Comparison of ENCODE assay signal across 8 cellular contexts in the genomic region with DNA sequence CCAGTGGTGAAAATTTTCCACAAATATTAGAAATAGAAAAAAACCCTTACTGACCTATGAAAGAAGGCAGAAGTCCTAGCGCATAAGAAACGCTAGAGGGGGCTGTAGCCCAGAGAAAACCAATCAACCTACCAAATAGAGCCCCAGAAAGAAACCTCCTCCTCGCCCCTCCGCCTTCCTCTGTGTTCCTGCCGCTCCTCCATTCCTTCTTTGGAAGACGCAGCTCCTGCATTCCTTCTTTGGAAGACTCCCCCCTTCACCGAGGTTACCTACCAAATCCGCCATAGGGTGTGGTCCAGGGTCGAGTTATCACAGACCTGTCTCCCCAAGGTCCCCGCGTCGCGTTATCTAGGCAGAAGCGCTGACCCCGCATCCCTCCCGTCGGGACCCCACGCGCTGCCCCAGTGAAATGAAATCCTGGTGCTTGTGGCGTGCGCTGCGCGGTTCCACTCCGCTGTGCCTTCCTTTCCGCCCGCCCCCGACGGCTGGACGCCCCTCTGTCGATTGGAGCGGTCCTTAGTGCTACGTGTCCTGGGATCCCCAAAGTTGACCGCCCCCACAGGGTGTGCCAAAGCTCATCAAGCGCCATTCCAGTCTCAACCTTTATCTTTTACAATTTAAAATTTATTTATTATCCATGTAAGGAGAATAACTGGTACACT. TPM values are rescaled to one million over a fixed set of nuclear protein-coding genes. Genes with fewer than 3 reads are reported as not detected.
DNase-seq lines count a peak whose midpoint lies in the region; ATAC-seq and TF ChIP-seq lines count a peak whose summit lies in the region.

No MANE protein-coding gene starts in this region.

- no peak overlapping the region for H3K27ac ChIP-seq in HEK293 (ENCODE audit: extremely low read depth, low read depth, low read length)
- peak overlapping the region; percentile 2 to 23 for H3K27ac ChIP-seq in mucosa of rectum (ENCODE audit: low read depth in 2 of 2, low read length in 2 of 2)

- POLR2A ChIA-PET in HEK293 (lab: Yijun Ruan, JAX), result no interaction called here

- H3K27me3 ChIP-seq in BE2C (peaks cover 49% of the 10 kb centered on the region), mucosa of rectum (ENCODE audit: control insufficient read depth in 2 of 2, insufficient read depth in 2 of 2, low read length in 2 of 2) (peaks cover 20 to 41% of the 10 kb centered on the region in 2 donors)

- no peak for ATAC-seq in HG02623 (IDR thresholded peaks at IDR 0.05; ENCODE audit: unreplicated experiment)

- peak overlapping the region in 1 of 2 donors; percentile 11 for H3K9ac ChIP-seq in mucosa of rectum (ENCODE audit: low read depth in 1 of 2, low read length in 2 of 2)

- DNase-seq in BE2C (peak; percentile 63), NCI-H82 treated with DMSO at 0.1 percent for 48 hours (lab: John Stamatoyannopoulos, UW; ENCODE audit: unreplicated experiment) (peak; percentile 84), activated T-cell treated with anti-CD3 and anti-CD28 coated beads for 1 hour (ENCODE audit: low read depth) (peak; percentile 30), erythroblast (lab: John Stamatoyannopoulos, UW) (peak; percentile 63 to 69)
- peak; percentile 24 for DNase-seq in stimulated activated naive CD4-positive, alpha-beta T cell treated with Interleukin-2 at 50 U/mL for 16 hours (lab: John Stamatoyannopoulos, UW)

- no peaks in the 10 kb centered on the region for H3K9me3 ChIP-seq in BE2C
- H3K9me3 ChIP-seq in HEK293 (ENCODE audit: control insufficient read depth, insufficient read depth, low read depth, low read length), result no peaks in the 10 kb centered on the region
- H3K9me3 ChIP-seq in mucosa of rectum (ENCODE audit: control insufficient read depth in 2 of 2, low read length in 2 of 2), result no peaks in the 10 kb centered on the region

- CTCF ChIA-PET in HEK293 (lab: Yijun Ruan, JAX), result interaction anchor here (0.6 to 4.5 kb wide), 31 partner anchors 9 to 700 kb away, joined by 3 to 41 read pairs (median 4); no protein-coding TSS in a partner anchor

- TF ChIP-seq POLR2A in erythroblast (IDR thresholded peaks at IDR 0.05; ENCODE audit: low read length), result no peak

- H3K4me3 ChIP-seq in BE2C (ENCODE audit: low read depth, low read length) (peak overlapping the region; percentile 31), HEK293 (ENCODE audit: low read depth, low read length) (peak overlapping the region; percentile 53), mucosa of rectum (ENCODE audit: low read length in 2 of 2) (peak overlapping the region; percentile 57 to 61)

- H3K4me1 ChIP-seq in BE2C, result no peaks in the 10 kb centered on the region
- H3K4me1 ChIP-seq in HEK293 (ENCODE audit: control insufficient read depth, insufficient read depth, low read length), result no peaks in the 10 kb centered on the region
- H3K4me1 ChIP-seq in mucosa of rectum (ENCODE audit: control insufficient read depth in 2 of 2, insufficient read depth in 2 of 2, low read length in 2 of 2), result peaks cover 0 to 3% of the 10 kb centered on the region in 2 donors

- H3K36me3 ChIP-seq in BE2C (no peaks in the 10 kb centered on the region), HEK293 (ENCODE audit: control insufficient read depth in 2 of 2, insufficient read depth in 1 of 2, low read length in 2 of 2) (no peaks in the 10 kb centered on the region), mucosa of rectum (ENCODE audit: control insufficient read depth in 2 of 2, insufficient read depth in 2 of 2, low read length in 2 of 2) (no peaks in the 10 kb centered on the region)

- TF ChIP-seq CTCF in BE2C (IDR thresholded peaks at IDR 0.05; ENCODE audit: low read depth, low read length), result peak; percentile 85
- TF ChIP-seq CTCF in HEK293 (tag by site-specific recombination; IDR thresholded peaks at IDR 0.05), result peak; percentile 74

TF ChIP-seq in HEK293, 187 proteins besides CTCF, POLR2A, EP300 and RAD21 (continues in another document):
- TF ChIP-seq FEZF1 (tag by site-specific recombination; IDR thresholded peaks at IDR 0.05) (no peak), ZNF221 (tag by site-specific recombination; IDR thresholded peaks at IDR 0.05; ENCODE audit: borderline replicate concordance) (no peak), GLI2 (tag by site-specific recombination; IDR thresholded peaks at IDR 0.05; ENCODE audit: borderline replicate concordance, low read depth) (no peak), ZNF24 (tag by site-specific recombination; IDR thresholded peaks at IDR 0.05) (no peak), ZNF791 (tag by site-specific recombination; IDR thresholded peaks at IDR 0.05) (no peak), ZNF184 (tag by site-specific recombination; IDR thresholded peaks at IDR 0.05) (no peak), ZNF302 (tag by site-specific recombination; IDR thresholded peaks at IDR 0.05; ENCODE audit: low read depth) (no peak), ZNF610 (tag by site-specific recombination; IDR thresholded peaks at IDR 0.05; ENCODE audit: borderline replicate concordance) (peak; percentile 95), ZNF48 (tag by site-specific recombination; IDR thresholded peaks at IDR 0.05) (no peak), SCRT1 (tag by site-specific recombination; IDR thresholded peaks at IDR 0.05; ENCODE audit: borderline replicate concordance) (no peak), ZNF645 (tag by site-specific recombination; IDR thresholded peaks at IDR 0.05) (no peak), ZFP37 (tag by site-specific recombination; IDR thresholded peaks at IDR 0.05) (0 out of 2 replicates have a peak, but pooled peaks have one; percentile 25), ZSCAN4 (tag by site-specific recombination; IDR thresholded peaks at IDR 0.05) (no peak; the same call in 1 of the 2 replicates), ZNF530 (tag by site-specific recombination; IDR thresholded peaks at IDR 0.05; ENCODE audit: low read depth) (no peak), ZNF416 (tag by site-specific recombination; IDR thresholded peaks at IDR 0.05) (no peak), YY1 (tag by site-specific recombination; IDR thresholded peaks at IDR 0.05) (no peak), ZNF132 (tag by site-specific recombination; IDR thresholded peaks at IDR 0.05; ENCODE audit: borderline replicate concordance) (no peak), HIC1 (tag by site-specific recombination; IDR thresholded peaks at IDR 0.05) (no peak), GLIS1 (tag by site-specific recombination; IDR thresholded peaks at IDR 0.05) (peak; percentile 55; the same call in 1 of the 2 replicates)
- TF ChIP-seq, protein P1, sequence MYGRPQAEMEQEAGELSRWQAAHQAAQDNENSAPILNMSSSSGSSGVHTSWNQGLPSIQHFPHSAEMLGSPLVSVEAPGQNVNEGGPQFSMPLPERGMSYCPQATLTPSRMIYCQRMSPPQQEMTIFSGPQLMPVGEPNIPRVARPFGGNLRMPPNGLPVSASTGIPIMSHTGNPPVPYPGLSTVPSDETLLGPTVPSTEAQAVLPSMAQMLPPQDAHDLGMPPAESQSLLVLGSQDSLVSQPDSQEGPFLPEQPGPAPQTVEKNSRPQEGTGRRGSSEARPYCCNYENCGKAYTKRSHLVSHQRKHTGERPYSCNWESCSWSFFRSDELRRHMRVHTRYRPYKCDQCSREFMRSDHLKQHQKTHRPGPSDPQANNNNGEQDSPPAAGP (tag by site-specific recombination; IDR thresholded peaks at IDR 0.05), result no peak

RNA-seq across cellular contexts. Expression of gene RPP21, which starts 12.9 kb away (rescaled TPM):
- polyA plus RNA-seq in BE2C (2012; ENCODE audit: insufficient read depth, insufficient read length, low read depth), result 121 TPM

RNA-seq across cellular contexts. Expression of gene TRIM39, which starts 31.1 kb away (rescaled TPM):
- 11.5 TPM for polyA plus RNA-seq in BE2C (2012; ENCODE audit: insufficient read depth, insufficient read length, low read depth)

Comparison
In these comparisons a context has a peak if more than half of its experiments do, and no peak if none do; other contexts are left out.
1. DNase-seq: peak in every context shown above with its lines; median percentile 84 in NCI-H82 treated with DMSO at 0.1 percent for 48 hours; 66 in erythroblast; 63 in BE2C; 30 in activated T-cell treated with anti-CD3 and anti-CD28 coated beads for 1 hour; 24 in stimulated activated naive CD4-positive, alpha-beta T cell treated with Interleukin-2 at 50 U/mL for 16 hours.